Comparison of ENCODE assay signal across 2 cellular contexts in genomic region chr7:45125193-45125904, GRCh38.
TF ChIP-seq lines count a peak whose summit lies in the region.

No MANE protein-coding gene starts in this region.

TF ChIP-seq in K562, 482 proteins besides CTCF, POLR2A, EP300 and RAD21:
- TF ChIP-seq NFIC (IDR thresholded peaks at IDR 0.05) (no peak), NFE2 (IDR thresholded peaks at IDR 0.05; ENCODE audit: low read depth) (no peak), CBX2 (IDR thresholded peaks at IDR 0.05; ENCODE audit: insufficient read depth, low read length, poor library complexity, severe bottlenecking) (no peak), ZNF121 (CRISPR knock-in tag; conservative IDR thresholded peaks at IDR 0.05) (no peak), ZZZ3 (IDR thresholded peaks at IDR 0.05) (no peak), PHF21A (IDR thresholded peaks at IDR 0.05; ENCODE audit: borderline replicate concordance, low read depth) (no peak), PHB (CRISPR knock-in tag; IDR thresholded peaks at IDR 0.05) (no peak), ZBTB9 (CRISPR knock-in tag; IDR thresholded peaks at IDR 0.05) (no peak), SIN3A (IDR thresholded peaks at IDR 0.05; ENCODE audit: borderline replicate concordance in 2 of 2, control insufficient read depth in 1 of 2, low read depth in 2 of 2, low read length in 2 of 2) (no peak), ZNF263 (CRISPR knock-in tag; IDR thresholded peaks at IDR 0.05; ENCODE audit: borderline replicate concordance) (no peak)

TF ChIP-seq in WTC11, 78 proteins besides CTCF, POLR2A, EP300 and RAD21:
- TF ChIP-seq PREB (CRISPR knock-in tag; IDR thresholded peaks at IDR 0.05; ENCODE audit: borderline replicate concordance) = no peak
